Comparison of ENCODE assay signal across 12 cellular contexts in the genomic region with DNA sequence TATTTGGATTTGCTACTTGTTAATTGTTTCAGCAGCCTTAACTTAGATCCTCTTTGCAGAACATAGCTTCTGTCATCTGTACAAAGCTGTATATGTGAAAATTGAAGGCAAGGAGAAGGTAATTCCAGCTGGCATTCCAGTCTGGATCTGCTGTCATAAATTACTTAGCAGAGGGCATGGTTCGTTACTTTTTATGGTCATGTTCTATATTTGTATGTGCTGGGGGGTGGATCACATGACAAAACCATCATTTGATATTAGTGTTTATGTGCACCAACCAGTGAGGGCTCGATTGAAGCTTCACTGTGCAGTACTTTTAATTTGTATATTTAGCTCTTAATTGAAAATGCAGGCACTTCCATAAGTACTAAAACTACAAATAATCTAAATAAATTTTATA.
DNase-seq lines count a peak whose midpoint lies in the region; ATAC-seq and TF ChIP-seq lines count a peak whose summit lies in the region.
"Had no signal": no experiment of that assay in that cellular context is flagged by ENCODE, and none has a peak within 500 bp of the region (broad histone marks: within the 10 kb centered on the region; RNA-seq: fewer than 3 reads in every experiment).

No MANE protein-coding gene starts in this region.

- TF ChIP-seq CTCF in heart left ventricle (IDR thresholded peaks at IDR 0.05) = no peak
- no peak for TF ChIP-seq CTCF in sigmoid colon (IDR thresholded peaks at IDR 0.05)

- H3K27ac ChIP-seq in heart left ventricle = peak overlapping the region; percentile 36 to 87 (median 82)
- H3K27ac ChIP-seq in sigmoid colon = peak overlapping the region; percentile 73 to 87 (median 84)

- peak; percentile 80 to 94 (median 91) for TF ChIP-seq EP300 in sigmoid colon (IDR thresholded peaks at IDR 0.05)

- DNase-seq in HEK293T (ENCODE audit: extremely low spot score) = peak; percentile 49
- peak; percentile 55 to 77 for DNase-seq in NCI-H446 (lab: John Stamatoyannopoulos, UW)
- DNase-seq in heart left ventricle = peak in 3 of 5 donors; percentile 29 to 32 (median 32)
- no peak for DNase-seq in sigmoid colon
- no peak for DNase-seq in activated T-cell treated with anti-CD3 and anti-CD28 coated beads, Interleukin-2, amount 50 U/mL, for 48 hours
- DNase-seq: activated CD8-positive, alpha-beta memory T cell treated with anti-CD3 and anti-CD28 coated beads, Interleukin-2, amount 50 U/mL, for 4 hours; COR-L47; effector memory CD8-positive, alpha-beta T cell; OCI-M1 had no signal

- no peak overlapping the region for H3K4me3 ChIP-seq in heart left ventricle
- no peak overlapping the region for H3K4me3 ChIP-seq in sigmoid colon

- H3K36me3 ChIP-seq in heart left ventricle (no peaks in the 10 kb centered on the region), sigmoid colon (no peaks in the 10 kb centered on the region)

- H3K9me3 ChIP-seq in heart left ventricle = no peaks in the 10 kb centered on the region
- H3K9me3 ChIP-seq in sigmoid colon = no peaks in the 10 kb centered on the region

- peak; percentile 86 to 97 (median 88) for ATAC-seq in heart left ventricle
- ATAC-seq in HG02678 (IDR thresholded peaks at IDR 0.05; ENCODE audit: unreplicated experiment) = no peak
- ATAC-seq in HG03442 (IDR thresholded peaks at IDR 0.05; ENCODE audit: unreplicated experiment) = no peak
- no peak for ATAC-seq in HG03196 (IDR thresholded peaks at IDR 0.05; ENCODE audit: unreplicated experiment)
- ATAC-seq: effector memory CD8-positive, alpha-beta T cell had no signal

- CTCF ChIA-PET in HEK293T (lab: Yijun Ruan, JAX) = interaction anchor here (0.7 to 1.2 kb wide), 2 partner anchors 15 to 298 kb away, joined by 4 to 6 read pairs; no protein-coding TSS in a partner anchor

- TF ChIP-seq POLR2A in heart left ventricle (IDR thresholded peaks at IDR 0.05) (peak in 1 of 2 donors; percentile 36), sigmoid colon (IDR thresholded peaks at IDR 0.05) (no peak)

- POLR2A ChIA-PET in HEK293T (lab: Yijun Ruan, JAX) = interaction anchor here (0.8 kb wide), 1 partner anchor 80 kb away, joined by 3 read pairs; the partner anchor contains the start of gene CAP2

- WGBS in heart left ventricle, 4 donors = 19 to 39% (median 27%) methylated on average over 2 of the region's 2 CpGs
- 5 to 36% methylated on average over 2 of the region's 2 CpGs for WGBS in sigmoid colon, 2 donors

- H3K4me1 ChIP-seq in heart left ventricle (peaks cover 0 to 32% (median 6%) of the 10 kb centered on the region in 12 donors), sigmoid colon (peaks cover 0 to 93% (median 76%) of the 10 kb centered on the region in 4 donors)

- H3K27me3 ChIP-seq in heart left ventricle (no peaks in the 10 kb centered on the region), sigmoid colon (no peaks in the 10 kb centered on the region)

- intact Hi-C loops in heart left ventricle (cut with DNase I) = loop anchor here in 1 of 10 donors (10.0 kb wide), 1 partner anchor 189 kb away; the partner anchor contains the start of gene RBM24
- intact Hi-C loops in sigmoid colon (cut with DNase I) = loop anchor here (10.0 kb wide), 1 partner anchor 231 kb away; the partner anchor contains the start of gene NUP153

TF ChIP-seq in HEK293T, 16 proteins besides CTCF, POLR2A, EP300 and RAD21:
- TF ChIP-seq FOXM1 (IDR thresholded peaks at IDR 0.05; ENCODE audit: borderline replicate concordance) (peak; percentile 60; the same call in 1 of the 2 replicates), LEF1 (IDR thresholded peaks at IDR 0.05; ENCODE audit: borderline replicate concordance) (0 out of 2 replicates have a peak, but pooled peaks have one; percentile 34), CTBP1 (IDR thresholded peaks at IDR 0.05; ENCODE audit: borderline replicate concordance) (peak; percentile 66), BHLHE40 (IDR thresholded peaks at IDR 0.05; ENCODE audit: borderline replicate concordance) (no peak), L3MBTL2 (conservative IDR thresholded peaks at IDR 0.05) (no peak), TARDBP (IDR thresholded peaks at IDR 0.05) (no peak), ARNT (IDR thresholded peaks at IDR 0.05) (peak; percentile 52; the same call in 1 of the 2 replicates), SP1 (IDR thresholded peaks at IDR 0.05) (no peak), ELF4 (IDR thresholded peaks at IDR 0.05) (no peak), HDGF (IDR thresholded peaks at IDR 0.05; ENCODE audit: borderline replicate concordance) (no peak), SUZ12 (IDR thresholded peaks at IDR 0.05) (no peak), FOXK2 (IDR thresholded peaks at IDR 0.05) (no peak), NFRKB (IDR thresholded peaks at IDR 0.05) (no peak), FOXA1 (IDR thresholded peaks at IDR 0.05) (no peak), ZNF384 (IDR thresholded peaks at IDR 0.05) (no peak), PKNOX1 (IDR thresholded peaks at IDR 0.05) (peak; percentile 93)

Comparison
In these comparisons a context has a peak if more than half of its experiments do, and no peak if none do; other contexts are left out.
1. DNase-seq: peak in HEK293T (single experiment), NCI-H446 (2 of 2) and heart left ventricle (3 of 5); none in sigmoid colon (single experiment) and activated T-cell treated with anti-CD3 and anti-CD28 coated beads, Interleukin-2, amount 50 U/mL, for 48 hours (0 of 2).
2. ATAC-seq: peak in heart left ventricle (4 of 4); none in HG02678 (single experiment), HG03442 (single experiment) and HG03196 (single experiment).